In genomic region chr7:16129431-16130126, GRCh38 we compare ENCODE assay signal across 1 cellular context.
TF ChIP-seq lines count a peak whose summit lies in the region.

No MANE protein-coding gene starts in this region.

TF ChIP-seq in SK-N-SH, 30 proteins besides CTCF, POLR2A, EP300 and RAD21 (continued from another document):
- TF ChIP-seq TEAD4 (IDR thresholded peaks at IDR 0.05; ENCODE audit: borderline replicate concordance, insufficient read depth) = peak; percentile 74
- TF ChIP-seq FOSL2 (IDR thresholded peaks at IDR 0.05; ENCODE audit: borderline replicate concordance, low read depth) = peak; percentile 64
- TF ChIP-seq IRF3 (IDR thresholded peaks at IDR 0.05; ENCODE audit: low read depth, low read length) = no peak
- TF ChIP-seq FOXJ3 (CRISPR knock-in tag; IDR thresholded peaks at IDR 0.05) = no peak
- TF ChIP-seq, protein P1, sequence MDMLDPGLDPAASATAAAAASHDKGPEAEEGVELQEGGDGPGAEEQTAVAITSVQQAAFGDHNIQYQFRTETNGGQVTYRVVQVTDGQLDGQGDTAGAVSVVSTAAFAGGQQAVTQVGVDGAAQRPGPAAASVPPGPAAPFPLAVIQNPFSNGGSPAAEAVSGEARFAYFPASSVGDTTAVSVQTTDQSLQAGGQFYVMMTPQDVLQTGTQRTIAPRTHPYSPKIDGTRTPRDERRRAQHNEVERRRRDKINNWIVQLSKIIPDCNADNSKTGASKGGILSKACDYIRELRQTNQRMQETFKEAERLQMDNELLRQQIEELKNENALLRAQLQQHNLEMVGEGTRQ (IDR thresholded peaks at IDR 0.05; ENCODE audit: borderline replicate concordance, low read depth, low read length) = no peak
- no peak for TF ChIP-seq CHD2 (IDR thresholded peaks at IDR 0.05; ENCODE audit: low read length, partially characterized antibody)
- TF ChIP-seq YY1 (IDR thresholded peaks at IDR 0.05; ENCODE audit: low read depth) = no peak
- TF ChIP-seq JUND (IDR thresholded peaks at IDR 0.05) = peak; percentile 42; the same call in 1 of the 2 replicates
- peak; percentile 42; the same call in 1 of the 2 replicates for TF ChIP-seq NFIC (IDR thresholded peaks at IDR 0.05; ENCODE audit: borderline replicate concordance)
- no peak for TF ChIP-seq SIN3A (IDR thresholded peaks at IDR 0.05; ENCODE audit: borderline replicate concordance, low read depth, low read length)
- TF ChIP-seq, protein P2, sequence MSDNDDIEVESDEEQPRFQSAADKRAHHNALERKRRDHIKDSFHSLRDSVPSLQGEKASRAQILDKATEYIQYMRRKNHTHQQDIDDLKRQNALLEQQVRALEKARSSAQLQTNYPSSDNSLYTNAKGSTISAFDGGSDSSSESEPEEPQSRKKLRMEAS (IDR thresholded peaks at IDR 0.05; ENCODE audit: low read depth) = peak; percentile 10; the same call in 1 of the 2 replicates
- TF ChIP-seq POLR2AphosphoS5 (IDR thresholded peaks at IDR 0.05; ENCODE audit: low read depth, low read length) = peak; percentile 77
- TF ChIP-seq GABPA (IDR thresholded peaks at IDR 0.05; ENCODE audit: low read depth) = no peak
- TF ChIP-seq MXI1 (IDR thresholded peaks at IDR 0.05; ENCODE audit: low read depth, low read length) = no peak
- no peak for TF ChIP-seq TAF1 (IDR thresholded peaks at IDR 0.05; ENCODE audit: borderline replicate concordance, low read depth, low read length)
- no peak for TF ChIP-seq NRF1 (IDR thresholded peaks at IDR 0.05; ENCODE audit: low read depth, low read length)
- peak; percentile 32; the same call in 1 of the 2 replicates for TF ChIP-seq RXRA (IDR thresholded peaks at IDR 0.05; ENCODE audit: borderline replicate concordance, low read depth)
- TF ChIP-seq FOXM1 (IDR thresholded peaks at IDR 0.05; ENCODE audit: low read depth) = no peak
- no peak for TF ChIP-seq EZH2phosphoT487 (IDR thresholded peaks at IDR 0.05; ENCODE audit: borderline replicate concordance, low read depth)
- peak; percentile 40; the same call in 1 of the 2 replicates for TF ChIP-seq ZBTB33 (IDR thresholded peaks at IDR 0.05; ENCODE audit: borderline replicate concordance, low read depth)
